14 cellular contexts compared by ENCODE assay signal in genomic region chr2:153214349-153214748, GRCh38.
DNase-seq lines count a peak whose midpoint lies in the region; ATAC-seq lines count a peak whose summit lies in the region.
"Had no signal": no experiment of that assay in that cellular context is flagged by ENCODE, and none has a peak within 500 bp of the region (broad histone marks: within the 10 kb centered on the region; RNA-seq: fewer than 3 reads in every experiment).

No MANE protein-coding gene starts in this region.

- peak; percentile 22 for DNase-seq in NCI-H1694 (lab: John Stamatoyannopoulos, UW)
- DNase-seq in NCI-H1694 treated with DMSO at 0.1 percent for 48 hours (lab: John Stamatoyannopoulos, UW): no peak
- peak; percentile 43 for DNase-seq in NCI-H2171 (lab: John Stamatoyannopoulos, UW)
- DNase-seq in retina: peak; percentile 72
- DNase-seq in effector CD8-positive, alpha-beta T cell (lab: John Stamatoyannopoulos, UW): no peak
- DNase-seq: Caco-2; CD4-positive, CD25-positive, alpha-beta regulatory T cell; CD8-positive, alpha-beta T cell; DMS53; DMS79 treated with DMSO at 0.1 percent for 48 hours; GF-D8; GOT3; HFFc6 had no signal

- no peak for ATAC-seq in GM21381 (IDR thresholded peaks at IDR 0.05; ENCODE audit: unreplicated experiment)
- ATAC-seq: CD8-positive, alpha-beta T cell had no signal

Comparison
In these comparisons a context has a peak if more than half of its experiments do, and no peak if none do; other contexts are left out.
1. DNase-seq: peak in NCI-H1694 (single experiment), NCI-H2171 (single experiment) and retina (single experiment); none in NCI-H1694 treated with DMSO at 0.1 percent for 48 hours (single experiment) and effector CD8-positive, alpha-beta T cell (single experiment).